Comparison of ENCODE assay signal across 23 cellular contexts in genomic region chrX:111284615-111285294, GRCh38. TPM values are rescaled to one million over a fixed set of nuclear protein-coding genes. Genes with fewer than 3 reads are reported as not detected.
"Had no signal": no experiment of that assay in that cellular context is flagged by ENCODE, and none has a peak within 500 bp of the region (broad histone marks: within the 10 kb centered on the region; RNA-seq: fewer than 3 reads in every experiment).

No MANE protein-coding gene starts in this region.

- H3K9me3 ChIP-seq: esophagus squamous epithelium, neutrophil, testis, upper lobe of left lung had no signal

- DNase-seq: activated CD4-positive, alpha-beta T cell treated with anti-CD3 and anti-CD28 coated beads, Interleukin-2, amount 10 ng/mL, durations not matched to agents 24 days and 14 days; activated CD4-positive, CD25-positive, alpha-beta regulatory T cell; activated CD8-positive, alpha-beta memory T cell treated with anti-CD3 and anti-CD28 coated beads, Interleukin-2, amount 50 U/mL, for 4 hours; activated CD8-positive, alpha-beta T cell treated with anti-CD3 and anti-CD28 coated beads, Interleukin-2, amount 10 ng/mL, durations not matched to agents 7 days and 5 days; activated effector memory CD4-positive, alpha-beta T cell treated with anti-CD3 and anti-CD28 coated beads, Interleukin-2, amount 50 U/mL, for 16 hours; activated T-cell treated with anti-CD3 and anti-CD28 coated beads, Interleukin-2, amount 50 U/mL, for 48 hours; amniotic stem cell; brain microvascular endothelial cell; cortex of kidney; effector CD4-positive, alpha-beta T cell; esophagus squamous epithelium; hippocampal formation; naive B cell; posterior cingulate gyrus; right cardiac atrium; stimulated activated naive CD8-positive, alpha-beta T cell treated with anti-CD3 and anti-CD28 coated beads, Interleukin-15, amount 100 ng/mL, for 72 hours; SW 1271; testis; upper lobe of left lung had no signal

- H3K27ac ChIP-seq: brain microvascular endothelial cell, esophagus squamous epithelium, neutrophil, testis, upper lobe of left lung had no signal

- H3K27me3 ChIP-seq: brain microvascular endothelial cell, esophagus squamous epithelium, neutrophil, testis, upper lobe of left lung had no signal

- H3K4me3 ChIP-seq: esophagus squamous epithelium, smooth muscle cell, testis, upper lobe of left lung had no signal

- H3K4me2 ChIP-seq: smooth muscle cell had no signal

- H3K4me1 ChIP-seq: esophagus squamous epithelium, testis, upper lobe of left lung had no signal

- H3K36me3 ChIP-seq: brain microvascular endothelial cell, esophagus squamous epithelium, neutrophil, upper lobe of left lung had no signal

RNA-seq across cellular contexts. Expression of gene CAPN6, which starts 14.5 kb away (rescaled TPM):
- total RNA-seq: activated CD4-positive, alpha-beta T cell treated with anti-CD3 and anti-CD28 coated beads, Interleukin-2, amount 10 ng/mL, durations not matched to agents 24 days and 14 days; activated CD8-positive, alpha-beta T cell treated with anti-CD3 and anti-CD28 coated beads, Interleukin-2, amount 10 ng/mL, durations not matched to agents 7 days and 5 days; endothelial cell of umbilical vein; glomerular endothelial cell had no signal
- polyA plus RNA-seq: endothelial cell of umbilical vein had no signal
